ENCODE assay signal across 1 cellular context in the genomic region with DNA sequence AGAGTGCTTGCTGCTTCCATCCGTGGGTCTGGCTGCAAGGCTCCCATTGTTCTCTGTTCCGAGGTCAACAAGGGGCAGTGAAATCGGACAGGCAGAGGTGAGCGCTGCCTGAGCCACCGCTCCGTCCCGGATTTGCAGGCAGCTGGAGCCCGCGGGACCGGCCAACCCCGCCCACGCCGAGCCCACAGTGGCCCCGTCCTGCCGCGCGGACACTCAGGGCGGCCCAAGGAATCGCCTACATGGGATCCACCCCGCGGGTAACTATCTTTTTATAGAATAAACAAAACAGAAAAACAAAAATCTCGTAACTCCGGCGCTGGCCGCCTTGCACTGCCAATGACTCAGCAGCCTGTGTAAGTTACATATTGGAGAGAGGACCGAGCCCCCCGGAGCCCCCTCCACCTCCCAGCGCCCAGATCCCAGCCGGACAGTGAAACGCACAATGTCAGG.
TF ChIP-seq lines count a peak whose summit lies in the region.

No MANE protein-coding gene starts in this region.

TF ChIP-seq in HepG2, 621 proteins besides CTCF, POLR2A, EP300 and RAD21 (continued from another document):
- TF ChIP-seq, protein P1, sequence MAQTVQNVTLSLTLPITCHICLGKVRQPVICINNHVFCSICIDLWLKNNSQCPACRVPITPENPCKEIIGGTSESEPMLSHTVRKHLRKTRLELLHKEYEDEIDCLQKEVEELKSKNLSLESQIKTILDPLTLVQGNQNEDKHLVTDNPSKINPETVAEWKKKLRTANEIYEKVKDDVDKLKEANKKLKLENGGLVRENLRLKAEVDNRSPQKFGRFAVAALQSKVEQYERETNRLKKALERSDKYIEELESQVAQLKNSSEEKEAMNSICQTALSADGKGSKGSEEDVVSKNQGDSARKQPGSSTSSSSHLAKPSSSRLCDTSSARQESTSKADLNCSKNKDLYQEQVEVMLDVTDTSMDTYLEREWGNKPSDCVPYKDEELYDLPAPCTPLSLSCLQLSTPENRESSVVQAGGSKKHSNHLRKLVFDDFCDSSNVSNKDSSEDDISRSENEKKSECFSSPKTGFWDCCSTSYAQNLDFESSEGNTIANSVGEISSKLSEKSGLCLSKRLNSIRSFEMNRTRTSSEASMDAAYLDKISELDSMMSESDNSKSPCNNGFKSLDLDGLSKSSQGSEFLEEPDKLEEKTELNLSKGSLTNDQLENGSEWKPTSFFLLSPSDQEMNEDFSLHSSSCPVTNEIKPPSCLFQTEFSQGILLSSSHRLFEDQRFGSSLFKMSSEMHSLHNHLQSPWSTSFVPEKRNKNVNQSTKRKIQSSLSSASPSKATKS (CRISPR knock-in tag; IDR thresholded peaks at IDR 0.05) = no peak
TF ChIP-seq in HepG2: peak in this region for 42.
